8 cellular contexts compared by ENCODE assay signal in the genomic region with DNA sequence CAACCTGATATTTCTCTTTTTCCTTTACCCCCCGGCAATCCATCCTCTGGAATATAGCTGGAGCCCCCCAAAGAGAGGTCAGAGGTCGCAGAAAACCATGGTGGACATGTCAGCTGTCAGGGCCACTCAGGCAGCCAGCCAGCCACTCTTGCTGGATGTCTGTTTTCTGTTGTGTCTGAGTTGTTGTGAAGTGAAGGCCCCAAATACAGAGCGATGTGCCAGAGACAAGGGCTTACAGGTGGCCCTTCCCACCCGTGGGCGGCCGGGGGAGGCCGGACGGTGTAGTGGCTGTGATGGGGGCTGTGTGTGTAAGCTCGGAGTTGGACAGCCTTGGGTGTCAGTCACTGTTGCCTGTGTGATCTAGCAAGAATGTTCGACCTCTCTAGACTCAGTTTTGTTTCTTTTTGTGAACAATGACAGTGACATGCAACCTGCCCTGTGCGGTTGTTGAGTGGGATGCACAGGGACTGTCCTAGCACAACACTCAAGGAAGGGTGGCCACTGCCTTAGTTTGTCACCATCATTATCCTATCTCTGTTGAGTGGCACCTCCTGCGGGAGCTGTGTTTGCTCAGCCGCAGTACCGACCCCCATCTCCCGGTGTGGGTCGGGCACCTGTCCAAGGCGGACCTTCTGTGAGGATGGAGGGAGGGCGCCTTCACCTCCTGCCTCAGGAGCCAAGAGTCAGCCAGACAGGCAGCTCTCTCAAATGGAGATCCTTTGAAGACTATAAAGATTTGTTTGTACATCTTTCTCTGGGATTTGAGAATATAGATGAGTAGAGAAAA.
DNase-seq lines count a peak whose midpoint lies in the region; ATAC-seq and TF ChIP-seq lines count a peak whose summit lies in the region.
"Had no signal": no experiment of that assay in that cellular context is flagged by ENCODE, and none has a peak within 500 bp of the region (broad histone marks: within the 10 kb centered on the region; RNA-seq: fewer than 3 reads in every experiment).

No MANE protein-coding gene starts in this region.

- H3K4me1 ChIP-seq in right atrium auricular region, result peaks cover 0 to 90% of the 10 kb centered on the region in 2 donors
- H3K4me1 ChIP-seq in thyroid gland, result peaks cover 19 to 33% of the 10 kb centered on the region in 2 donors

- DNase-seq in NCI-H1105 (lab: John Stamatoyannopoulos, UW) (peak; percentile 55), right atrium auricular region (ENCODE audit: low spot score) (no peak), thyroid gland (no peak), NCI-H128 (lab: John Stamatoyannopoulos, UW; ENCODE audit: unreplicated experiment) (no peak), C1 segment of cervical spinal cord (lab: John Stamatoyannopoulos, UW) (no peak)

- H3K4me3 ChIP-seq in right atrium auricular region (no peak overlapping the region), thyroid gland (replicated peaks in 1 of 3) (no peak overlapping the region)
- H3K4me3 ChIP-seq: K562 had no signal

- H3K9me3 ChIP-seq in right atrium auricular region (no peaks in the 10 kb centered on the region), thyroid gland (no peaks in the 10 kb centered on the region)

- H3K36me3 ChIP-seq in right atrium auricular region (no peaks in the 10 kb centered on the region), thyroid gland (no peaks in the 10 kb centered on the region)

- intact Hi-C loops in thyroid gland (cut with DNase I), result no loop called here

- no peak for ATAC-seq in HG02973 (IDR thresholded peaks at IDR 0.05; ENCODE audit: unreplicated experiment)
- ATAC-seq: K562 had no signal

- TF ChIP-seq CTCF in right atrium auricular region (IDR thresholded peaks at IDR 0.05) (no peak), thyroid gland (IDR thresholded peaks at IDR 0.05) (no peak)

- H3K27me3 ChIP-seq in right atrium auricular region, result no peaks in the 10 kb centered on the region
- no peaks in the 10 kb centered on the region for H3K27me3 ChIP-seq in thyroid gland

- peak overlapping the region; percentile 70 for H3K27ac ChIP-seq in angular gyrus (ENCODE audit: low read depth, low read length)
- peak overlapping the region; percentile 92 to 95 for H3K27ac ChIP-seq in right atrium auricular region
- peak overlapping the region in 2 of 3 donors; percentile 50 to 63 for H3K27ac ChIP-seq in thyroid gland

- no peak for TF ChIP-seq POLR2A in thyroid gland (IDR thresholded peaks at IDR 0.05)

- 55 to 59% methylated on average over 18 of the region's 18 CpGs for WGBS in thyroid gland, 2 donors
